8 cellular contexts compared by ENCODE assay signal in genomic region chr9:35606138-35606504, GRCh38. TPM values are rescaled to one million over a fixed set of nuclear protein-coding genes. Genes with fewer than 3 reads are reported as not detected.
A peak's percentile ranks its signal among the peaks of the same experiment; 100 is the strongest.
DNase-seq lines count a peak whose midpoint lies in the region; ATAC-seq and TF ChIP-seq lines count a peak whose summit lies in the region.

No MANE protein-coding gene starts in this region.

- H3K4me1 ChIP-seq in GM23338 (ENCODE audit: insufficient read depth), result peaks cover 12% of the 10 kb centered on the region
- peaks cover 5% of the 10 kb centered on the region for H3K4me1 ChIP-seq in RWPE2 (ENCODE audit: insufficient read depth, poor library complexity, severe bottlenecking)

- H2AFZ ChIP-seq in GM23338, result peak overlapping the region; percentile 72

- no peak overlapping the region for H3K27ac ChIP-seq in GM23338 (ENCODE audit: low read depth)
- peak overlapping the region; percentile 67 for H3K27ac ChIP-seq in RWPE2 (ENCODE audit: poor library complexity, severe bottlenecking)

- peaks cover 4% of the 10 kb centered on the region; the same call in 1 of the 2 replicates for H3K79me2 ChIP-seq in GM23338 (replicated peaks; ENCODE audit: insufficient read depth)

- no peaks in the 10 kb centered on the region for H3K9me3 ChIP-seq in RWPE2 (ENCODE audit: severe bottlenecking)

- TF ChIP-seq CTCF in GM23338 (conservative IDR thresholded peaks at IDR 0.05; ENCODE audit: low read depth in 2 of 2), result no peak
- TF ChIP-seq CTCF in RWPE2 (IDR thresholded peaks at IDR 0.05; ENCODE audit: poor library complexity, severe bottlenecking), result no peak
- TF ChIP-seq CTCF in fibroblast of villous mesenchyme (IDR thresholded peaks at IDR 0.05; ENCODE audit: insufficient read depth, low read depth, low read length), result no peak
- TF ChIP-seq CTCF in omental fat pad (IDR thresholded peaks at IDR 0.05), result no peak

- H3K27me3 Mint-ChIP-seq in GM23338 (ENCODE audit: insufficient read depth, low read depth, poor library complexity), result peaks cover 6% of the 10 kb centered on the region

- peaks cover 3% of the 10 kb centered on the region; the same call in 2 of the 3 replicates for H3K4me1 Mint-ChIP-seq in GM23338

- no peak for ATAC-seq in GM23338
- no peak for ATAC-seq in RWPE2 (ENCODE audit: low read depth)
- ATAC-seq in HG02973 (IDR thresholded peaks at IDR 0.05; ENCODE audit: unreplicated experiment), result no peak
- no peak for ATAC-seq in omental fat pad (ENCODE audit: low FRiP score)

- H3K9me2 ChIP-seq in GM23338 (ENCODE audit: insufficient read depth), result no peaks in the 10 kb centered on the region

- no peaks in the 10 kb centered on the region; the same call in none of the 2 replicates for H4K20me1 ChIP-seq in GM23338 (replicated peaks; ENCODE audit: insufficient read depth)

- peak overlapping the region; percentile 91 for H3K4me3 ChIP-seq in GM23338
- H3K4me3 ChIP-seq in RWPE2 (ENCODE audit: severe bottlenecking), result peak overlapping the region; percentile 82
- H3K4me3 ChIP-seq in fibroblast of villous mesenchyme (ENCODE audit: low read depth, low read length), result peak overlapping the region; percentile 75
- peak overlapping the region; percentile 75 for H3K4me3 ChIP-seq in skeletal muscle cell (ENCODE audit: low read depth, low read length)

- H3K4me3 Mint-ChIP-seq in GM23338, result peak overlapping the region; percentile 82

- no peak for DNase-seq in GM23338 (ENCODE audit: low spot score)
- no peak for DNase-seq in RWPE2 (ENCODE audit: low spot score)
- peak; percentile 6 for DNase-seq in fibroblast of villous mesenchyme (ENCODE audit: low read depth)
- no peak for DNase-seq in skeletal muscle cell (ENCODE audit: low read depth)
- DNase-seq in omental fat pad (ENCODE audit: low spot score), result no peak
- no peak for DNase-seq in HCEC 1CT
- DNase-seq in activated CD8-positive, alpha-beta memory T cell treated with anti-CD3 and anti-CD28 coated beads, Interleukin-2, amount 50 U/mL, for 48 hours, result no peak

- peaks cover 13% of the 10 kb centered on the region; the same call in 1 of the 2 replicates for H3F3A ChIP-seq in GM23338 (replicated peaks; ENCODE audit: low read depth)

- H3K4me2 ChIP-seq in GM23338, result peak overlapping the region; percentile 86

- no peaks in the 10 kb centered on the region for H3K36me3 ChIP-seq in GM23338 (ENCODE audit: insufficient read depth)
- no peaks in the 10 kb centered on the region for H3K36me3 ChIP-seq in RWPE2 (ENCODE audit: low read depth)

- no peak overlapping the region for H3K27ac Mint-ChIP-seq in GM23338

- no peaks in the 10 kb centered on the region for H3K27me3 ChIP-seq in GM23338 (ENCODE audit: insufficient read depth)
- H3K27me3 ChIP-seq in RWPE2 (ENCODE audit: insufficient read depth, poor library complexity, severe bottlenecking), result no peaks in the 10 kb centered on the region

- H3K36me3 Mint-ChIP-seq in GM23338 (ENCODE audit: low read depth), result peaks cover 10% of the 10 kb centered on the region

- no peaks in the 10 kb centered on the region for H3K9me3 Mint-ChIP-seq in GM23338

TF ChIP-seq in GM23338, 12 proteins besides CTCF, POLR2A, EP300 and RAD21:
- TF ChIP-seq EZH2phosphoT487 (IDR thresholded peaks at IDR 0.05; ENCODE audit: unreplicated experiment) (no peak), EZH2 (IDR thresholded peaks at IDR 0.05; ENCODE audit: low read depth, unreplicated experiment) (no peak), NANOG (IDR thresholded peaks at IDR 0.05; ENCODE audit: borderline replicate concordance) (no peak)

RNA-seq across cellular contexts. Expression of gene TESK1, which starts 1.1 kb away (rescaled TPM):
- total RNA-seq in GM23338 (2014; rRNA removed; shearing (Covaris generic)), result 8.2 and 10.7 TPM in 2 replicates
- 6.8 and 7.3 TPM in 2 replicates for polyA plus RNA-seq in GM23338 (2016; fragmentation: Nextera tagmentation; extraction: Ambion mirVana)
- total RNA-seq in fibroblast of villous mesenchyme (13.0 and 13.2 TPM in 2 replicates), omental fat pad (10 to 100 TPM; 29.6 to 53.0 (median 36.5) TPM)

RNA-seq across cellular contexts. Expression of gene CD72, which starts 12.1 kb away (rescaled TPM):
- 2.7 and 4.8 TPM in 2 replicates for total RNA-seq in GM23338 (2014; rRNA removed; shearing (Covaris generic))
- polyA plus RNA-seq in GM23338 (2016; fragmentation: Nextera tagmentation; extraction: Ambion mirVana), result 4.6 and 4.7 TPM in 2 replicates
- 0.86 and 1.3 TPM in 2 replicates for total RNA-seq in fibroblast of villous mesenchyme
- total RNA-seq in omental fat pad, result 10 to 100 TPM in 1 of 4 donors, 1 to 10 TPM in 3; 1.6 to 15.5 (median 4.9) TPM

RNA-seq across cellular contexts. Expression of gene SIT1, which starts 44.6 kb away (rescaled TPM):
- total RNA-seq in GM23338 (2014; rRNA removed; shearing (Covaris generic)), result 14.7 and 16.4 TPM in 2 replicates
- polyA plus RNA-seq in GM23338 (2016; fragmentation: Nextera tagmentation; extraction: Ambion mirVana), result 13.2 TPM in 2 replicates
- total RNA-seq in fibroblast of villous mesenchyme, result under 0.01 TPM in 1 of 2 replicates, not detected in the other
- total RNA-seq in omental fat pad, result 1 to 10 TPM in 3 of 4 donors, under 1 TPM in 1; 0.74 to 5.2 (median 1.1) TPM

RNA-seq across cellular contexts. Expression of gene RMRP, which starts 51.7 kb away (rescaled TPM):
- total RNA-seq in GM23338 (2014; rRNA removed; shearing (Covaris generic)), result 8,626 and 33,360 TPM in 2 replicates
- 15.3 and 43.0 TPM in 2 replicates for polyA plus RNA-seq in GM23338 (2016; fragmentation: Nextera tagmentation; extraction: Ambion mirVana)
- total RNA-seq in fibroblast of villous mesenchyme (103,191 and 163,599 TPM in 2 replicates), omental fat pad (1,000 to 10,000 TPM in 3 of 4 donors, 100 to 1,000 TPM in 1; 841 to 3,200 (median 2,180) TPM)

RNA-seq across cellular contexts. Expression of gene CCDC107, which starts 52.0 kb away (rescaled TPM):
- total RNA-seq in GM23338 (2014; rRNA removed; shearing (Covaris generic)), result 2.4 and 6.9 TPM in 2 replicates
- 18.4 and 20.8 TPM in 2 replicates for polyA plus RNA-seq in GM23338 (2016; fragmentation: Nextera tagmentation; extraction: Ambion mirVana)
- total RNA-seq in fibroblast of villous mesenchyme (18.1 and 18.7 TPM in 2 replicates), omental fat pad (100 to 1,000 TPM in 1 of 4 donors, 10 to 100 TPM in 3; 35.8 to 108 (median 52.5) TPM)
